Comparison of ENCODE assay signal across 31 cellular contexts in genomic region chr2:100228967-100229366, GRCh38.
A peak's percentile ranks its signal among the peaks of the same experiment; 100 is the strongest.
DNase-seq lines count a peak whose midpoint lies in the region; ATAC-seq, FAIRE-seq and TF ChIP-seq lines count a peak whose summit lies in the region.
"Had no signal": no experiment of that assay in that cellular context is flagged by ENCODE, and none has a peak within 500 bp of the region (broad histone marks: within the 10 kb centered on the region; RNA-seq: fewer than 3 reads in every experiment).

No MANE protein-coding gene starts in this region.

- H3K4me3 Mint-ChIP-seq in H9 (no peak overlapping the region), T-helper 17 cell (no peak overlapping the region)
- H3K4me3 Mint-ChIP-seq: activated T-cell treated with anti-CD3 and anti-CD28 coated beads, Interleukin-2, amount 50 U/mL, for 24 hours; effector memory CD8-positive, alpha-beta T cell; IgD-negative memory B cell; naive B cell had no signal

- no peak overlapping the region for H3K18ac ChIP-seq in H9 (ENCODE audit: insufficient read length, low read depth, low read length)

- no peak overlapping the region for H3K23ac ChIP-seq in H9 (ENCODE audit: insufficient read length, low read depth, low read length)

- no peaks in the 10 kb centered on the region for H3K4me1 ChIP-seq in H9 (ENCODE audit: insufficient read depth, low read length)
- no peaks in the 10 kb centered on the region for H3K4me1 ChIP-seq in right lobe of liver
- H3K4me1 ChIP-seq: esophagus squamous epithelium, gastrocnemius medialis, HAP-1, left lung, right atrium auricular region had no signal

- H3K4me3 ChIP-seq in BJ (ENCODE audit: low read depth, low read length) (no peak overlapping the region), fibroblast of villous mesenchyme (ENCODE audit: low read depth, low read length) (no peak overlapping the region), right lobe of liver (no peak overlapping the region)
- H3K4me3 ChIP-seq: coronary artery, esophagus squamous epithelium, gastrocnemius medialis, HAP-1, left lung, right atrium auricular region, spleen had no signal

- H3K27me3 Mint-ChIP-seq in H9 (ENCODE audit: low read depth) (peaks cover 20% of the 10 kb centered on the region), T-helper 17 cell (no peaks in the 10 kb centered on the region)

- H2BK12ac ChIP-seq in H9 (ENCODE audit: insufficient read length, low read depth, low read length), result no peak overlapping the region

- peaks cover under 1 to 5% of the 10 kb centered on the region in 2 experiments; a peak in 3 of 4 replicates for H3K4me1 Mint-ChIP-seq in H9
- H3K4me1 Mint-ChIP-seq in T-helper 17 cell, result peaks cover 2% of the 10 kb centered on the region

- H3K36me3 Mint-ChIP-seq in H9 (ENCODE audit: insufficient read depth in 1 of 3, low read depth in 3 of 3) (no peaks in the 10 kb centered on the region; a peak in 1 of 7 replicates), T-helper 17 cell (ENCODE audit: low read depth) (no peaks in the 10 kb centered on the region)
- H3K36me3 Mint-ChIP-seq: IgD-negative memory B cell had no signal

- no peak overlapping the region for H2AFZ ChIP-seq in H9 (ENCODE audit: low read length)

- no peak overlapping the region for H2BK15ac ChIP-seq in H9 (ENCODE audit: low read depth, low read length)

- no peaks in the 10 kb centered on the region for H3K9me3 Mint-ChIP-seq in H9
- H3K9me3 Mint-ChIP-seq: activated T-cell treated with anti-CD3 and anti-CD28 coated beads, Interleukin-2, amount 50 U/mL, for 24 hours; IgD-negative memory B cell had no signal

- H4K5ac ChIP-seq in H9 (ENCODE audit: insufficient read length, low read depth, low read length), result no peak overlapping the region

- CTCF ChIA-PET in BJ (lab: Yijun Ruan, JAX), result interaction anchor here (0.8 kb wide), 1 partner anchor 29 kb away, joined by 3 read pairs; no protein-coding TSS in a partner anchor

- no peak overlapping the region for H2BK120ac ChIP-seq in H9 (ENCODE audit: low read depth, low read length, poor library complexity, severe bottlenecking)

- FAIRE-seq in H54 (lab: Jason Lieb, UNC), result no peak
- FAIRE-seq: GM12892 had no signal

- no peak overlapping the region for H3K4me2 ChIP-seq in H9 (ENCODE audit: insufficient read depth, insufficient read length, low read length)

- POLR2A ChIA-PET in BJ (lab: Charles Lee), result no interaction called here

- no peak overlapping the region for H2AK5ac ChIP-seq in H9 (ENCODE audit: insufficient read length, low read length)

- no peak overlapping the region for H3K56ac ChIP-seq in H9 (ENCODE audit: insufficient read length, low read depth, low read length)

- no peak for TF ChIP-seq POLR2A in right lobe of liver (IDR thresholded peaks at IDR 0.05)
- no peak for TF ChIP-seq POLR2A in H54 (IDR thresholded peaks at IDR 0.05; ENCODE audit: low read depth, low read length)

- H3K4ac ChIP-seq in H9 (ENCODE audit: low read depth, low read length), result no peak overlapping the region

- no peaks in the 10 kb centered on the region; the same call in 1 of the 2 replicates for H3K79me2 ChIP-seq in H9 (ENCODE audit: insufficient read depth, low read length)

- no peak overlapping the region for H3K27ac ChIP-seq in H9 (ENCODE audit: insufficient read length, low read depth, low read length)
- no peak overlapping the region for H3K27ac ChIP-seq in right lobe of liver
- H3K27ac ChIP-seq: coronary artery, esophagus squamous epithelium, gastrocnemius medialis, left lung, right atrium auricular region, spleen had no signal

- no peak for DNase-seq in BJ (ENCODE audit: low read depth)
- DNase-seq in H9, result no peak
- DNase-seq in T-helper 17 cell, result no peak
- DNase-seq in fibroblast of villous mesenchyme (ENCODE audit: low read depth), result no peak
- no peak for DNase-seq in right lobe of liver
- DNase-seq in OCI-M1 (lab: John Stamatoyannopoulos, UW), result no peak
- DNase-seq in H54 (ENCODE audit: insufficient read length, low spot score), result no peak
- DNase-seq: ACHN; activated CD4-positive, alpha-beta T cell treated with anti-CD3 and anti-CD28 coated beads for 4 hours; activated naive CD4-positive, alpha-beta T cell; activated T-cell treated with anti-CD3 and anti-CD28 coated beads, Interleukin-2, amount 50 U/mL, for 24 hours; effector memory CD8-positive, alpha-beta T cell; esophagus squamous epithelium; gastrocnemius medialis; hypothalamus; left lung; naive B cell; NCI-H1417; NCI-H2081 treated with DMSO at 0.1 percent for 48 hours; NCI-H446 treated with DMSO at 0.1 percent for 48 hours; spleen; stimulated activated CD4-positive, alpha-beta T cell treated with anti-CD3 and anti-CD28 coated beads, Interleukin-4, amount 100 ng/mL, for 1 hour; stimulated activated naive CD8-positive, alpha-beta T cell treated with anti-CD3 and anti-CD28 coated beads, Interleukin-15, Interleukin-2, amounts not matched to agents 100 U/mL and 50 U/mL, for 24 hours; T-helper 1 cell had no signal

- no peak overlapping the region for H4K8ac ChIP-seq in H9 (replicated peaks; ENCODE audit: insufficient read length, low read depth, low read length)

- no peak overlapping the region for H2BK5ac ChIP-seq in H9 (ENCODE audit: insufficient read length, low read length)

- no peak overlapping the region for H3K9ac ChIP-seq in H9 (ENCODE audit: extremely low read depth, insufficient read length, low read length)

- H3K27ac Mint-ChIP-seq in H9, result no peak overlapping the region
- peak overlapping the region; percentile 42 for H3K27ac Mint-ChIP-seq in T-helper 17 cell
- H3K27ac Mint-ChIP-seq: activated T-cell treated with anti-CD3 and anti-CD28 coated beads, Interleukin-2, amount 50 U/mL, for 24 hours; effector memory CD8-positive, alpha-beta T cell; IgD-negative memory B cell had no signal

- H3K36me3 ChIP-seq in BJ (ENCODE audit: control insufficient read depth, insufficient read depth, low read length) (no peaks in the 10 kb centered on the region), right lobe of liver (no peaks in the 10 kb centered on the region)
- H3K36me3 ChIP-seq: esophagus squamous epithelium, gastrocnemius medialis, HAP-1, left lung, right atrium auricular region, spleen had no signal

- H3K14ac ChIP-seq in H9 (ENCODE audit: insufficient read depth, low read length), result no peak overlapping the region

- H3K27me3 ChIP-seq in BJ (ENCODE audit: control insufficient read depth, insufficient read depth, low read length) (peaks cover 2% of the 10 kb centered on the region; the same call in 1 of the 2 replicates), H9 (ENCODE audit: insufficient read depth, low read length) (no peaks in the 10 kb centered on the region), right lobe of liver (no peaks in the 10 kb centered on the region)
- H3K27me3 ChIP-seq: esophagus squamous epithelium, gastrocnemius medialis, left lung, right atrium auricular region, spleen had no signal

- intact Hi-C loops in right lobe of liver (cut with DNase I), result no loop called here

- TF ChIP-seq CTCF in BJ (IDR thresholded peaks at IDR 0.05; ENCODE audit: insufficient read depth, low read depth, low read length) (peak; percentile 9; the same call in 1 of the 2 replicates), H9 (conservative IDR thresholded peaks at IDR 0.05) (peak; percentile 21; the same call in 2 of the 3 replicates), fibroblast of villous mesenchyme (IDR thresholded peaks at IDR 0.05; ENCODE audit: insufficient read depth, low read depth, low read length) (peak; percentile 15), right lobe of liver (IDR thresholded peaks at IDR 0.05) (peak in 1 of 4 donors; percentile 16)

- H3K9me3 ChIP-seq in H9 (ENCODE audit: control insufficient read depth, low read depth, low read length) (no peaks in the 10 kb centered on the region), T-helper 17 cell (ENCODE audit: control insufficient read depth, low read length, poor library complexity, severe bottlenecking) (no peaks in the 10 kb centered on the region), right lobe of liver (no peaks in the 10 kb centered on the region)
- H3K9me3 ChIP-seq: esophagus squamous epithelium, gastrocnemius medialis, HAP-1, left lung, right atrium auricular region, spleen had no signal

- H3T11ph ChIP-seq in H9 (ENCODE audit: low read length), result no peak overlapping the region

- WGBS in H9 (ENCODE audit: extremely low coverage, insufficient read length, low lambda C conversion rate), result no CpG with 5 or more reads among the region's 1 CpG
- WGBS in right lobe of liver (ENCODE audit: insufficient coverage, low coverage, low lambda C conversion rate, missing lambda C conversion rate), result 100% methylated on average over 1 of the region's 1 CpG

- H3K23me2 ChIP-seq in H9 (ENCODE audit: insufficient read length, low read depth, low read length, poor library complexity, severe bottlenecking), result no peaks in the 10 kb centered on the region

- ATAC-seq in T-helper 17 cell (no peak), right lobe of liver (no peak), GM21737 (IDR thresholded peaks at IDR 0.05; ENCODE audit: unreplicated experiment) (no peak)
- ATAC-seq: effector memory CD8-positive, alpha-beta T cell; gastrocnemius medialis; left lung; Panc1; stimulated activated naive CD8-positive, alpha-beta T cell treated with anti-CD3 and anti-CD28 coated beads, Interleukin-15, Interleukin-2, amounts not matched to agents 100 U/mL and 50 U/mL, for 24 hours had no signal

- no peaks in the 10 kb centered on the region for H3K79me1 ChIP-seq in H9 (ENCODE audit: insufficient read depth, low read depth, low read length, poor library complexity, severe bottlenecking)

- H4K91ac ChIP-seq in H9 (ENCODE audit: insufficient read length, low read depth, low read length), result no peak overlapping the region

- no peaks in the 10 kb centered on the region for H4K20me1 ChIP-seq in H9 (ENCODE audit: control insufficient read depth, insufficient read depth, insufficient read length)

- H2BK20ac ChIP-seq in H9 (ENCODE audit: low read depth, low read length, poor library complexity, severe bottlenecking), result no peak overlapping the region
